Comparison of ENCODE assay signal across 27 cellular contexts in the genomic region with DNA sequence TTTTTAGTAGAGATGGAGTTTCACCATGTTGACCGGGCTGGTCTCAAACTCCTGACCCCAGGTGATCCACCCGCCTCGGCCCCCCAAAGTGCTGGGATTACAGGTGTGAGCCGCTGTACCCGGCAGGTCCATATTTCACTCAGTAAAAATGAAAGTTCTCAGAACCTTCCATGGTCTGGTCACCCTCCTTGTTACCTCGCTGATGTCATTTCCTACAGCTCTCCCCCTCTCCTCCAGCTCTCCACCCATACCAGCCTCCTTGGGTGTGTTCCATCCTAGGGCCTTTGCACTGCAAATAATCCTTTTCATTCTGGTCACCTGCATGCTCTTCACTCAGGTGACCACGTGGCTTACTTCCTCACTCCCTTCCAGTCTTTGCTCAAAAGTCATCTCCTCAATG.
DNase-seq lines count a peak whose midpoint lies in the region; ATAC-seq, FAIRE-seq and TF ChIP-seq lines count a peak whose summit lies in the region.
"Had no signal": no experiment of that assay in that cellular context is flagged by ENCODE, and none has a peak within 500 bp of the region (broad histone marks: within the 10 kb centered on the region; RNA-seq: fewer than 3 reads in every experiment).

No MANE protein-coding gene starts in this region.

- in situ Hi-C loops in HepG2 (cut with HindIII; ENCODE audit: extremely low pct_ligation_motif_present, low pct_unique_long_range_greater_than_20kb): no loop called here

- no peak for TF ChIP-seq POLR2A in HepG2 (IDR thresholded peaks at IDR 0.05; ENCODE audit: insufficient read depth in 1 of 2, low read depth in 2 of 2, low read length in 2 of 2)
- TF ChIP-seq POLR2A in right lobe of liver (IDR thresholded peaks at IDR 0.05): no peak

- H3K27ac ChIP-seq in HepG2 (ENCODE audit: extremely low read length, insufficient read depth, low read length) (no peak overlapping the region), right lobe of liver (no peak overlapping the region)
- H3K27ac ChIP-seq: body of pancreas, dorsolateral prefrontal cortex, left ventricle myocardium inferior, neutrophil, psoas muscle, vagina, WERI-Rb-1 had no signal

- peak overlapping the region; percentile 18 for H3K27ac Mint-ChIP-seq in activated CD8-positive, alpha-beta T cell treated with anti-CD3 and anti-CD28 coated beads, Interleukin-2, amount 10 ng/mL, durations not matched to agents 7 days and 5 days

- BruUV-seq in HepG2 (replicated peaks; lab: Mats Ljungman, UMichigan): no TSS peak

- no peaks in the 10 kb centered on the region for H3K27me3 Mint-ChIP-seq in activated CD8-positive, alpha-beta T cell treated with anti-CD3 and anti-CD28 coated beads, Interleukin-2, amount 10 ng/mL, durations not matched to agents 7 days and 5 days (ENCODE audit: low read depth)

- ATAC-seq in HepG2 (no peak), right lobe of liver (no peak), HG02970 (IDR thresholded peaks at IDR 0.05; ENCODE audit: low FRiP score, unreplicated experiment) (no peak)
- peak; percentile 31 for ATAC-seq in activated CD8-positive, alpha-beta T cell treated with anti-CD3 and anti-CD28 coated beads, Interleukin-2, amount 10 ng/mL, durations not matched to agents 7 days and 5 days
- ATAC-seq: body of pancreas, psoas muscle had no signal

- H2AFZ ChIP-seq in HepG2 (ENCODE audit: low read length): no peak overlapping the region

- no peaks in the 10 kb centered on the region for H3K9me3 Mint-ChIP-seq in activated CD8-positive, alpha-beta T cell treated with anti-CD3 and anti-CD28 coated beads, Interleukin-2, amount 10 ng/mL, durations not matched to agents 7 days and 5 days (ENCODE audit: insufficient read depth)

- DNase-seq in HepG2 (ENCODE audit: low spot score) (no peak), right lobe of liver (no peak), GM18507 (ENCODE audit: extremely low spot score, insufficient read length, low read depth) (no peak), SHP77 treated with DMSO at 0.1 percent for 48 hours (lab: John Stamatoyannopoulos, UW) (no peak), posterior cingulate gyrus (no peak)
- DNase-seq in activated CD8-positive, alpha-beta T cell treated with anti-CD3 and anti-CD28 coated beads, Interleukin-2, amount 10 ng/mL, durations not matched to agents 7 days and 5 days: no peak
- peak; percentile 50 for DNase-seq in stimulated activated CD8-positive, alpha-beta memory T cell treated with anti-CD3 and anti-CD28 coated beads, Interleukin-4, amount 100 ng/mL, for 48 hours
- DNase-seq: activated effector memory CD4-positive, alpha-beta T cell treated with Interleukin-2 at 50 U/mL for 16 hours; body of pancreas; C1 segment of cervical spinal cord; dorsolateral prefrontal cortex; EL; left ventricle myocardium inferior; mesendoderm; NCI-H1092 treated with DMSO at 0.1 percent for 48 hours; NCI-H1930; NCI-H524 treated with DMSO at 0.1 percent for 48 hours; psoas muscle; stimulated activated naive CD4-positive, alpha-beta T cell treated with Interleukin-2 at 50 U/mL for 16 hours; SW 1271; T1000; WERI-Rb-1 had no signal

- CTCF ChIA-PET in HepG2 (lab: Yijun Ruan, JAX; ENCODE audit: low intra/inter-chr PET ratio, low total read pairs): no interaction called here
- CTCF ChIA-PET in activated CD8-positive, alpha-beta T cell treated with anti-CD3 and anti-CD28 coated beads, Interleukin-2, amount 10 ng/mL, durations not matched to agents 7 days and 5 days (lab: Charles Lee): interaction anchor here (0.8 kb wide), 1 partner anchor 178 kb away, joined by 4 read pairs; no protein-coding TSS in a partner anchor

- peaks cover 46% of the 10 kb centered on the region for H3K4me1 Mint-ChIP-seq in activated CD8-positive, alpha-beta T cell treated with anti-CD3 and anti-CD28 coated beads, Interleukin-2, amount 10 ng/mL, durations not matched to agents 7 days and 5 days (ENCODE audit: low read depth)

- H3K36me3 ChIP-seq in HepG2 (replicated peaks in 1 of 2; ENCODE audit: control insufficient read depth in 1 of 2, insufficient read depth in 2 of 2, low read length in 2 of 2): no peaks in the 10 kb centered on the region
- no peaks in the 10 kb centered on the region for H3K36me3 ChIP-seq in right lobe of liver
- H3K36me3 ChIP-seq: HAP-1, left ventricle myocardium inferior, neutrophil, vagina, WERI-Rb-1 had no signal

- H3K79me2 ChIP-seq in HepG2 (ENCODE audit: insufficient read depth, low read length): no peaks in the 10 kb centered on the region

- FAIRE-seq in HepG2 (lab: Jason Lieb, UNC): no peak
- peak; percentile 79 for FAIRE-seq in GM18507 (lab: Jason Lieb, UNC)
- FAIRE-seq: RCC 7860 had no signal

- H3K27me3 ChIP-seq in HepG2 (ENCODE audit: control insufficient read depth in 1 of 2, insufficient read depth in 2 of 2, low read length in 2 of 2) (no peaks in the 10 kb centered on the region), right lobe of liver (no peaks in the 10 kb centered on the region)
- H3K27me3 ChIP-seq: body of pancreas, dorsolateral prefrontal cortex, neutrophil, vagina had no signal

- TF ChIP-seq CTCF in HepG2 (CRISPR knock-in tag; IDR thresholded peaks at IDR 0.05) (no peak), right lobe of liver (IDR thresholded peaks at IDR 0.05) (no peak)

- H4K20me1 ChIP-seq in HepG2 (ENCODE audit: insufficient read depth, low read length): no peaks in the 10 kb centered on the region

- H3K4me1 ChIP-seq in HepG2 (ENCODE audit: insufficient read depth, low read length): no peaks in the 10 kb centered on the region
- no peaks in the 10 kb centered on the region for H3K4me1 ChIP-seq in right lobe of liver
- H3K4me1 ChIP-seq: body of pancreas, HAP-1, left ventricle myocardium inferior, psoas muscle, vagina had no signal

- intact Hi-C loops in HepG2 (cut with micrococcal nuclease; ENCODE audit: unreplicated experiment) (no loop called here), right lobe of liver (cut with DNase I) (no loop called here), posterior cingulate gyrus (cut with DNase I) (no loop called here)

- H3K4me2 ChIP-seq in HepG2 (ENCODE audit: low read depth, low read length): no peak overlapping the region

- no peak overlapping the region for H3K4me3 ChIP-seq in HepG2 (replicated peaks in 1 of 3; ENCODE audit: insufficient read depth in 1 of 3, low read depth in 2 of 3, low read length in 3 of 3)
- H3K4me3 ChIP-seq in right lobe of liver: no peak overlapping the region
- H3K4me3 ChIP-seq: body of pancreas, dorsolateral prefrontal cortex, HAP-1, left ventricle myocardium inferior, psoas muscle, vagina had no signal

- peaks cover 3% of the 10 kb centered on the region for H3K36me3 Mint-ChIP-seq in activated CD8-positive, alpha-beta T cell treated with anti-CD3 and anti-CD28 coated beads, Interleukin-2, amount 10 ng/mL, durations not matched to agents 7 days and 5 days (ENCODE audit: low read depth)

- H3K4me3 Mint-ChIP-seq in activated CD8-positive, alpha-beta T cell treated with anti-CD3 and anti-CD28 coated beads, Interleukin-2, amount 10 ng/mL, durations not matched to agents 7 days and 5 days: no peak overlapping the region

- POLR2A ChIA-PET in HepG2 (lab: Yijun Ruan, JAX): no interaction called here
- POLR2A ChIA-PET in activated CD8-positive, alpha-beta T cell treated with anti-CD3 and anti-CD28 coated beads, Interleukin-2, amount 10 ng/mL, durations not matched to agents 7 days and 5 days (lab: Charles Lee): no interaction called here

- 23% methylated on average over 7 of the region's 7 CpGs for WGBS in HepG2 (ENCODE audit: low lambda C conversion rate)
- WGBS in right lobe of liver (ENCODE audit: insufficient coverage, low coverage, low lambda C conversion rate, missing lambda C conversion rate): 81% methylated on average over 3 of the region's 7 CpGs

- no peak overlapping the region for H3K9ac ChIP-seq in HepG2 (ENCODE audit: insufficient read depth, low read depth, low read length)

- TF ChIP-seq EP300 in HepG2 (IDR thresholded peaks at IDR 0.05; ENCODE audit: low read depth in 2 of 2, low read length in 2 of 2) (no peak), HepG2 (CRISPR knock-in tag; IDR thresholded peaks at IDR 0.05; ENCODE audit: borderline replicate concordance) (no peak)

- H3K9me3 ChIP-seq in HepG2 (ENCODE audit: low read length) (peaks cover 34% of the 10 kb centered on the region), right lobe of liver (no peaks in the 10 kb centered on the region)
- H3K9me3 ChIP-seq: body of pancreas, HAP-1, left ventricle myocardium inferior, neutrophil, vagina had no signal

- no peak for TF ChIP-seq RAD21 in HepG2 (CRISPR knock-in tag; IDR thresholded peaks at IDR 0.05)

TF ChIP-seq in HepG2, 621 proteins besides CTCF, POLR2A, EP300 and RAD21:
- TF ChIP-seq ZNF282 (IDR thresholded peaks at IDR 0.05; ENCODE audit: partially characterized antibody): no peak
- TF ChIP-seq, protein P1, sequence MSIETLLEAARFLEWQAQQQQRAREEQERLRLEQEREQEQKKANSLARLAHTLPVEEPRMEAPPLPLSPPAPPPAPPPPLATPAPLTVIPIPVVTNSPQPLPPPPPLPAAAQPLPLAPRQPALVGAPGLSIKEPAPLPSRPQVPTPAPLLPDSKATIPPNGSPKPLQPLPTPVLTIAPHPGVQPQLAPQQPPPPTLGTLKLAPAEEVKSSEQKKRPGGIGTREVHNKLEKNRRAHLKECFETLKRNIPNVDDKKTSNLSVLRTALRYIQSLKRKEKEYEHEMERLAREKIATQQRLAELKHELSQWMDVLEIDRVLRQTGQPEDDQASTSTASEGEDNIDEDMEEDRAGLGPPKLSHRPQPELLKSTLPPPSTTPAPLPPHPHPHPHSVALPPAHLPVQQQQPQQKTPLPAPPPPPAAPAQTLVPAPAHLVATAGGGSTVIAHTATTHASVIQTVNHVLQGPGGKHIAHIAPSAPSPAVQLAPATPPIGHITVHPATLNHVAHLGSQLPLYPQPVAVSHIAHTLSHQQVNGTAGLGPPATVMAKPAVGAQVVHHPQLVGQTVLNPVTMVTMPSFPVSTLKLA (IDR thresholded peaks at IDR 0.05): peak; percentile 89
